In the genomic region with DNA sequence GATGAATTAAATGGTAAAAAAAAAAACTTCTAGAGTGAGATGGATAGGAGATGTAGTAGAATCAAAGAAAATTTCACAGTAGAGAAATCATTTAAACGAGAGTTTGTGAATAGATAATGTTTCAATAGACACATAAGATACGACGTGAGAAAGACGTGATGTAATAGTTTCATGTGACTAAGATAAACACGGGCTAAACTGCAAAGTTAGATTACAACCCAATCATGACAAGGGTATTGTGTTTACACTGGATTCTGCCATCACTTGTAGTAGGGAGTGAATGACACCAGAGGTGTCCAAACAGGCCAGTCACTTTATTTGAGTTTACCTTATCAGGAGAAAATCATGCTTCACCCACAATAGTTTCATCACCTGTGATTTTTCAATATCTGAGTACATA, we compare ENCODE assay signal across 1 cellular context.
TF ChIP-seq lines count a peak whose summit lies in the region.

No MANE protein-coding gene starts in this region.

TF ChIP-seq in HEK293, 187 proteins besides CTCF, POLR2A, EP300 and RAD21 (continued from another document and continues in another):
- TF ChIP-seq, protein P1, sequence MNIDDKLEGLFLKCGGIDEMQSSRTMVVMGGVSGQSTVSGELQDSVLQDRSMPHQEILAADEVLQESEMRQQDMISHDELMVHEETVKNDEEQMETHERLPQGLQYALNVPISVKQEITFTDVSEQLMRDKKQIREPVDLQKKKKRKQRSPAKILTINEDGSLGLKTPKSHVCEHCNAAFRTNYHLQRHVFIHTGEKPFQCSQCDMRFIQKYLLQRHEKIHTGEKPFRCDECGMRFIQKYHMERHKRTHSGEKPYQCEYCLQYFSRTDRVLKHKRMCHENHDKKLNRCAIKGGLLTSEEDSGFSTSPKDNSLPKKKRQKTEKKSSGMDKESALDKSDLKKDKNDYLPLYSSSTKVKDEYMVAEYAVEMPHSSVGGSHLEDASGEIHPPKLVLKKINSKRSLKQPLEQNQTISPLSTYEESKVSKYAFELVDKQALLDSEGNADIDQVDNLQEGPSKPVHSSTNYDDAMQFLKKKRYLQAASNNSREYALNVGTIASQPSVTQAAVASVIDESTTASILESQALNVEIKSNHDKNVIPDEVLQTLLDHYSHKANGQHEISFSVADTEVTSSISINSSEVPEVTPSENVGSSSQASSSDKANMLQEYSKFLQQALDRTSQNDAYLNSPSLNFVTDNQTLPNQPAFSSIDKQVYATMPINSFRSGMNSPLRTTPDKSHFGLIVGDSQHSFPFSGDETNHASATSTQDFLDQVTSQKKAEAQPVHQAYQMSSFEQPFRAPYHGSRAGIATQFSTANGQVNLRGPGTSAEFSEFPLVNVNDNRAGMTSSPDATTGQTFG (tag by site-specific recombination; IDR thresholded peaks at IDR 0.05; ENCODE audit: borderline replicate concordance): no peak
- TF ChIP-seq, protein P2, sequence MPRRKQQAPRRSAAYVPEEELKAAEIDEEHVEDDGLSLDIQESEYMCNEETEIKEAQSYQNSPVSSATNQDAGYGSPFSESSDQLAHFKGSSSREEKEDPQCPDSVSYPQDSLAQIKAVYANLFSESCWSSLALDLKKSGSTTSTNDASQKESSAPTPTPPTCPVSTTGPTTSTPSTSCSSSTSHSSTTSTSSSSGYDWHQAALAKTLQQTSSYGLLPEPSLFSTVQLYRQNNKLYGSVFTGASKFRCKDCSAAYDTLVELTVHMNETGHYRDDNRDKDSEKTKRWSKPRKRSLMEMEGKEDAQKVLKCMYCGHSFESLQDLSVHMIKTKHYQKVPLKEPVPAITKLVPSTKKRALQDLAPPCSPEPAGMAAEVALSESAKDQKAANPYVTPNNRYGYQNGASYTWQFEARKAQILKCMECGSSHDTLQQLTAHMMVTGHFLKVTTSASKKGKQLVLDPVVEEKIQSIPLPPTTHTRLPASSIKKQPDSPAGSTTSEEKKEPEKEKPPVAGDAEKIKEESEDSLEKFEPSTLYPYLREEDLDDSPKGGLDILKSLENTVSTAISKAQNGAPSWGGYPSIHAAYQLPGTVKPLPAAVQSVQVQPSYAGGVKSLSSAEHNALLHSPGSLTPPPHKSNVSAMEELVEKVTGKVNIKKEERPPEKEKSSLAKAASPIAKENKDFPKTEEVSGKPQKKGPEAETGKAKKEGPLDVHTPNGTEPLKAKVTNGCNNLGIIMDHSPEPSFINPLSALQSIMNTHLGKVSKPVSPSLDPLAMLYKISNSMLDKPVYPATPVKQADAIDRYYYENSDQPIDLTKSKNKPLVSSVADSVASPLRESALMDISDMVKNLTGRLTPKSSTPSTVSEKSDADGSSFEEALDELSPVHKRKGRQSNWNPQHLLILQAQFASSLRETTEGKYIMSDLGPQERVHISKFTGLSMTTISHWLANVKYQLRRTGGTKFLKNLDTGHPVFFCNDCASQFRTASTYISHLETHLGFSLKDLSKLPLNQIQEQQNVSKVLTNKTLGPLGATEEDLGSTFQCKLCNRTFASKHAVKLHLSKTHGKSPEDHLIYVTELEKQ (tag by site-specific recombination; IDR thresholded peaks at IDR 0.05; ENCODE audit: borderline replicate concordance): no peak
- 0 out of 2 replicates have a peak, but pooled peaks have one; percentile 14 for TF ChIP-seq FEZF1 (tag by site-specific recombination; IDR thresholded peaks at IDR 0.05)
- peak; percentile 63 for TF ChIP-seq ZBTB21 (tag by site-specific recombination; IDR thresholded peaks at IDR 0.05)
- TF ChIP-seq ZNF311 (tag by site-specific recombination; IDR thresholded peaks at IDR 0.05; ENCODE audit: borderline replicate concordance): no peak
- TF ChIP-seq ZNF596 (tag by site-specific recombination; IDR thresholded peaks at IDR 0.05): no peak
- no peak for TF ChIP-seq ZNF707 (tag by site-specific recombination; IDR thresholded peaks at IDR 0.05)
- TF ChIP-seq, protein P3, sequence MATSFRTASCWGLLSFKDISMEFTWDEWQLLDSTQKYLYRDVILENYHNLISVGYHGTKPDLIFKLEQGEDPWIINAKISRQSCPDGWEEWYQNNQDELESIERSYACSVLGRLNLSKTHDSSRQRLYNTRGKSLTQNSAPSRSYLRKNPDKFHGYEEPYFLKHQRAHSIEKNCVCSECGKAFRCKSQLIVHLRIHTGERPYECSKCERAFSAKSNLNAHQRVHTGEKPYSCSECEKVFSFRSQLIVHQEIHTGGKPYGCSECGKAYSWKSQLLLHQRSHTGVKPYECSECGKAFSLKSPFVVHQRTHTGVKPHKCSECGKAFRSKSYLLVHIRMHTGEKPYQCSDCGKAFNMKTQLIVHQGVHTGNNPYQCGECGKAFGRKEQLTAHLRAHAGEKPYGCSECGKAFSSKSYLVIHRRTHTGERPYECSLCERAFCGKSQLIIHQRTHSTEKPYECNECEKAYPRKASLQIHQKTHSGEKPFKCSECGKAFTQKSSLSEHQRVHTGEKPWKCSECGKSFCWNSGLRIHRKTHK (tag by site-specific recombination; IDR thresholded peaks at IDR 0.05): no peak
- no peak for TF ChIP-seq SP7 (tag by site-specific recombination; IDR thresholded peaks at IDR 0.05)
- TF ChIP-seq ZEB2 (tag by site-specific recombination; IDR thresholded peaks at IDR 0.05): no peak
- no peak for TF ChIP-seq ZNF280D (tag by site-specific recombination; IDR thresholded peaks at IDR 0.05)
- TF ChIP-seq PRDM10 (tag by site-specific recombination; IDR thresholded peaks at IDR 0.05): peak; percentile 65
- TF ChIP-seq HOXA7 (CRISPR knock-in tag; IDR thresholded peaks at IDR 0.05; ENCODE audit: borderline replicate concordance): no peak
- no peak for TF ChIP-seq ZBTB6 (tag by site-specific recombination; IDR thresholded peaks at IDR 0.05)
- TF ChIP-seq ATF2 (tag by site-specific recombination; IDR thresholded peaks at IDR 0.05; ENCODE audit: low read depth): 0 out of 2 replicates have a peak, but pooled peaks have one; percentile 6
- no peak for TF ChIP-seq ZBTB44 (tag by site-specific recombination; IDR thresholded peaks at IDR 0.05)
- no peak for TF ChIP-seq ZNF677 (tag by site-specific recombination; IDR thresholded peaks at IDR 0.05)
- TF ChIP-seq ZNF341 (tag by site-specific recombination; IDR thresholded peaks at IDR 0.05; ENCODE audit: low read depth): no peak
- no peak for TF ChIP-seq ZNF394 (tag by site-specific recombination; IDR thresholded peaks at IDR 0.05; ENCODE audit: borderline replicate concordance)
- TF ChIP-seq, protein P4, sequence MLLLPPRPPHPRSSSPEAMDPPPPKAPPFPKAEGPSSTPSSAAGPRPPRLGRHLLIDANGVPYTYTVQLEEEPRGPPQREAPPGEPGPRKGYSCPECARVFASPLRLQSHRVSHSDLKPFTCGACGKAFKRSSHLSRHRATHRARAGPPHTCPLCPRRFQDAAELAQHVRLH (tag by site-specific recombination; IDR thresholded peaks at IDR 0.05): peak; percentile 91
- no peak for TF ChIP-seq ZSCAN30 (tag by site-specific recombination; IDR thresholded peaks at IDR 0.05)
- no peak for TF ChIP-seq ZNF391 (tag by site-specific recombination; IDR thresholded peaks at IDR 0.05; ENCODE audit: borderline replicate concordance, low read depth)
- TF ChIP-seq ZFP37 (tag by site-specific recombination; IDR thresholded peaks at IDR 0.05): no peak
- TF ChIP-seq ZNF24 (tag by site-specific recombination; IDR thresholded peaks at IDR 0.05): no peak
- no peak for TF ChIP-seq ZNF202 (tag by site-specific recombination; IDR thresholded peaks at IDR 0.05; ENCODE audit: borderline replicate concordance)
- no peak for TF ChIP-seq ZNF571 (tag by site-specific recombination; IDR thresholded peaks at IDR 0.05)
- no peak for TF ChIP-seq ZNF174 (tag by site-specific recombination; IDR thresholded peaks at IDR 0.05)
- TF ChIP-seq KLF7 (tag by site-specific recombination; IDR thresholded peaks at IDR 0.05; ENCODE audit: borderline replicate concordance): no peak
- no peak for TF ChIP-seq ZNF626 (tag by site-specific recombination; IDR thresholded peaks at IDR 0.05)
- no peak for TF ChIP-seq ZFHX2 (tag by site-specific recombination; conservative IDR thresholded peaks at IDR 0.05)
- no peak for TF ChIP-seq ZNF791 (tag by site-specific recombination; IDR thresholded peaks at IDR 0.05)
- no peak for TF ChIP-seq ZNF133 (tag by site-specific recombination; IDR thresholded peaks at IDR 0.05)
- no peak for TF ChIP-seq ZSCAN23 (tag by site-specific recombination; IDR thresholded peaks at IDR 0.05)
- no peak for TF ChIP-seq SP3 (tag by site-specific recombination; IDR thresholded peaks at IDR 0.05)
- TF ChIP-seq KLF1 (tag by site-specific recombination; IDR thresholded peaks at IDR 0.05): no peak
- TF ChIP-seq KLF10 (tag by site-specific recombination; IDR thresholded peaks at IDR 0.05): no peak
- TF ChIP-seq, protein P5, sequence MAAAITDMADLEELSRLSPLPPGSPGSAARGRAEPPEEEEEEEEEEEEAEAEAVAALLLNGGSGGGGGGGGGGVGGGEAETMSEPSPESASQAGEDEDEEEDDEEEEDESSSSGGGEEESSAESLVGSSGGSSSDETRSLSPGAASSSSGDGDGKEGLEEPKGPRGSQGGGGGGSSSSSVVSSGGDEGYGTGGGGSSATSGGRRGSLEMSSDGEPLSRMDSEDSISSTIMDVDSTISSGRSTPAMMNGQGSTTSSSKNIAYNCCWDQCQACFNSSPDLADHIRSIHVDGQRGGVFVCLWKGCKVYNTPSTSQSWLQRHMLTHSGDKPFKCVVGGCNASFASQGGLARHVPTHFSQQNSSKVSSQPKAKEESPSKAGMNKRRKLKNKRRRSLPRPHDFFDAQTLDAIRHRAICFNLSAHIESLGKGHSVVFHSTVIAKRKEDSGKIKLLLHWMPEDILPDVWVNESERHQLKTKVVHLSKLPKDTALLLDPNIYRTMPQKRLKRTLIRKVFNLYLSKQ (tag by site-specific recombination; IDR thresholded peaks at IDR 0.05; ENCODE audit: borderline replicate concordance): no peak
